ENCODE assay signal across 1 cellular context in genomic region chr2:3285901-3286645, GRCh38.
TF ChIP-seq lines count a peak whose summit lies in the region.

No MANE protein-coding gene starts in this region.

TF ChIP-seq in GM23338, 12 proteins besides CTCF, POLR2A, EP300 and RAD21 (continued from another document):
- TF ChIP-seq, protein P1, sequence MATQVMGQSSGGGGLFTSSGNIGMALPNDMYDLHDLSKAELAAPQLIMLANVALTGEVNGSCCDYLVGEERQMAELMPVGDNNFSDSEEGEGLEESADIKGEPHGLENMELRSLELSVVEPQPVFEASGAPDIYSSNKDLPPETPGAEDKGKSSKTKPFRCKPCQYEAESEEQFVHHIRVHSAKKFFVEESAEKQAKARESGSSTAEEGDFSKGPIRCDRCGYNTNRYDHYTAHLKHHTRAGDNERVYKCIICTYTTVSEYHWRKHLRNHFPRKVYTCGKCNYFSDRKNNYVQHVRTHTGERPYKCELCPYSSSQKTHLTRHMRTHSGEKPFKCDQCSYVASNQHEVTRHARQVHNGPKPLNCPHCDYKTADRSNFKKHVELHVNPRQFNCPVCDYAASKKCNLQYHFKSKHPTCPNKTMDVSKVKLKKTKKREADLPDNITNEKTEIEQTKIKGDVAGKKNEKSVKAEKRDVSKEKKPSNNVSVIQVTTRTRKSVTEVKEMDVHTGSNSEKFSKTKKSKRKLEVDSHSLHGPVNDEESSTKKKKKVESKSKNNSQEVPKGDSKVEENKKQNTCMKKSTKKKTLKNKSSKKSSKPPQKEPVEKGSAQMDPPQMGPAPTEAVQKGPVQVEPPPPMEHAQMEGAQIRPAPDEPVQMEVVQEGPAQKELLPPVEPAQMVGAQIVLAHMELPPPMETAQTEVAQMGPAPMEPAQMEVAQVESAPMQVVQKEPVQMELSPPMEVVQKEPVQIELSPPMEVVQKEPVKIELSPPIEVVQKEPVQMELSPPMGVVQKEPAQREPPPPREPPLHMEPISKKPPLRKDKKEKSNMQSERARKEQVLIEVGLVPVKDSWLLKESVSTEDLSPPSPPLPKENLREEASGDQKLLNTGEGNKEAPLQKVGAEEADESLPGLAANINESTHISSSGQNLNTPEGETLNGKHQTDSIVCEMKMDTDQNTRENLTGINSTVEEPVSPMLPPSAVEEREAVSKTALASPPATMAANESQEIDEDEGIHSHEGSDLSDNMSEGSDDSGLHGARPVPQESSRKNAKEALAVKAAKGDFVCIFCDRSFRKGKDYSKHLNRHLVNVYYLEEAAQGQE (IDR thresholded peaks at IDR 0.05; ENCODE audit: unreplicated experiment), result no peak
TF ChIP-seq in GM23338: peak in this region for 0.
